1 cellular context compared by ENCODE assay signal in the genomic region with DNA sequence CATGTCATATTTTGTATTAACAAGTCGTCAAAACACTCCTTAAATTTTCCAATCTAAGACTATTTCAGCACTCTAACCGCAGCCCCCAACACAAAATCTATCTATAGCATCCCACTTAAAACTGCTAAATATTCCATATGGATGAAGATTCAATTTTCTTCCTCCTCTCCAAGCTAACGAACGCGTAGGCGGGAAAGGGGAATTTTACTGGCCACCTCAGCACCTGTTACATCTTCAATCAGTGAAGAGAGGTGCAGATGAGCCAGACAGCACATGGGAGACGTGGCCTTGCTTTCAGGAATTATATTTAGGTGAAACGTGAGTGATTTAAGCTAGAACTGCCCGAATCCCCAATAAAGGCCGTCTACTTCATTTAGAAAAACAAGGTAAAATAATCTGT.
TF ChIP-seq lines count a peak whose summit lies in the region.

No MANE protein-coding gene starts in this region.

TF ChIP-seq in GM12878, 131 proteins besides CTCF, POLR2A, EP300 and RAD21 (continued from another document):
- TF ChIP-seq ZBTB33 (IDR thresholded peaks at IDR 0.05) = no peak
- TF ChIP-seq MXI1 (IDR thresholded peaks at IDR 0.05; ENCODE audit: low read depth, low read length) = peak; percentile 27; the same call in 1 of the 2 replicates
- 0 out of 2 replicates have a peak, but pooled peaks have one; percentile 26 for TF ChIP-seq ATF2 (IDR thresholded peaks at IDR 0.05; ENCODE audit: low read length)
- TF ChIP-seq SPI1 (IDR thresholded peaks at IDR 0.05; ENCODE audit: borderline replicate concordance, insufficient read depth, low read depth, low read length) = no peak
- no peak for TF ChIP-seq BRCA1 (IDR thresholded peaks at IDR 0.05; ENCODE audit: low read depth, low read length)
- TF ChIP-seq, protein P1, sequence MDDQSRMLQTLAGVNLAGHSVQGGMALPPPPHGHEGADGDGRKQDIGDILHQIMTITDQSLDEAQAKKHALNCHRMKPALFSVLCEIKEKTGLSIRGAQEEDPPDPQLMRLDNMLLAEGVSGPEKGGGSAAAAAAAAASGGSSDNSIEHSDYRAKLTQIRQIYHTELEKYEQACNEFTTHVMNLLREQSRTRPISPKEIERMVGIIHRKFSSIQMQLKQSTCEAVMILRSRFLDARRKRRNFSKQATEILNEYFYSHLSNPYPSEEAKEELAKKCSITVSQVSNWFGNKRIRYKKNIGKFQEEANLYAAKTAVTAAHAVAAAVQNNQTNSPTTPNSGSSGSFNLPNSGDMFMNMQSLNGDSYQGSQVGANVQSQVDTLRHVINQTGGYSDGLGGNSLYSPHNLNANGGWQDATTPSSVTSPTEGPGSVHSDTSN (IDR thresholded peaks at IDR 0.05; ENCODE audit: insufficient replicate concordance, low read depth, low read length) = no peak
- 0 out of 2 replicates have a peak, but pooled peaks have one; percentile 57 for TF ChIP-seq TCF12 (IDR thresholded peaks at IDR 0.05; ENCODE audit: low read depth, low read length)
- TF ChIP-seq BHLHE40 (IDR thresholded peaks at IDR 0.05; ENCODE audit: borderline replicate concordance in 1 of 2, low read depth in 2 of 2, low read length in 1 of 2) = 0 out of 4 replicates have a peak, but pooled peaks of 1 of the 2 experiments have one; percentile 32
- TF ChIP-seq EED (IDR thresholded peaks at IDR 0.05; ENCODE audit: low read depth) = peak; percentile 49; the same call in 1 of the 2 replicates
- no peak for TF ChIP-seq ESRRA (IDR thresholded peaks at IDR 0.05; ENCODE audit: low read length)
- TF ChIP-seq ZBTB40 (IDR thresholded peaks at IDR 0.05; ENCODE audit: borderline replicate concordance) = no peak
- TF ChIP-seq HCFC1 (IDR thresholded peaks at IDR 0.05; ENCODE audit: low read length) = 0 out of 2 replicates have a peak, but pooled peaks have one; percentile 22
- TF ChIP-seq LARP7 (IDR thresholded peaks at IDR 0.05) = no peak
- TF ChIP-seq FOS (IDR thresholded peaks at IDR 0.05; ENCODE audit: borderline replicate concordance, extremely low read depth, insufficient read length) = no peak
- no peak for TF ChIP-seq MTA2 (IDR thresholded peaks at IDR 0.05; ENCODE audit: low read depth)
- TF ChIP-seq BCL11A (IDR thresholded peaks at IDR 0.05; ENCODE audit: low read depth, low read length) = no peak
- TF ChIP-seq PML (IDR thresholded peaks at IDR 0.05; ENCODE audit: low read length) = 0 out of 2 replicates have a peak, but pooled peaks have one; percentile 57
- peak; percentile 64; the same call in 1 of the 2 replicates for TF ChIP-seq CBFB (IDR thresholded peaks at IDR 0.05; ENCODE audit: low read depth)
- 0 out of 3 replicates have a peak, but pooled peaks have one; percentile 14 for TF ChIP-seq POU2F2 (IDR thresholded peaks at IDR 0.05; ENCODE audit: borderline replicate concordance, low read depth, low read length)
- TF ChIP-seq SKIL (IDR thresholded peaks at IDR 0.05; ENCODE audit: low read depth, poor library complexity, severe bottlenecking) = peak; percentile 29
- TF ChIP-seq IRF4 (IDR thresholded peaks at IDR 0.05; ENCODE audit: low read depth, low read length) = no peak
- TF ChIP-seq DPF2 (IDR thresholded peaks at IDR 0.05) = no peak
- TF ChIP-seq MEF2B (IDR thresholded peaks at IDR 0.05; ENCODE audit: partially characterized antibody, poor library complexity, severe bottlenecking) = no peak
- peak; percentile 63; the same call in 1 of the 2 replicates for TF ChIP-seq IKZF1 (conservative IDR thresholded peaks at IDR 0.05)
- TF ChIP-seq EGR1 (IDR thresholded peaks at IDR 0.05; ENCODE audit: borderline replicate concordance in 1 of 2, low read depth in 2 of 2, low read length in 2 of 2) = peak in 1 of 2 experiments; percentile 78; a peak in 1 of 3 replicates
- TF ChIP-seq CUX1 (IDR thresholded peaks at IDR 0.05; ENCODE audit: insufficient replicate concordance, low read depth, low read length) = no peak
- TF ChIP-seq WRNIP1 (IDR thresholded peaks at IDR 0.05; ENCODE audit: borderline replicate concordance, low read depth, low read length) = no peak
TF ChIP-seq in GM12878: peak in this region for 18.
